In the genomic region with DNA sequence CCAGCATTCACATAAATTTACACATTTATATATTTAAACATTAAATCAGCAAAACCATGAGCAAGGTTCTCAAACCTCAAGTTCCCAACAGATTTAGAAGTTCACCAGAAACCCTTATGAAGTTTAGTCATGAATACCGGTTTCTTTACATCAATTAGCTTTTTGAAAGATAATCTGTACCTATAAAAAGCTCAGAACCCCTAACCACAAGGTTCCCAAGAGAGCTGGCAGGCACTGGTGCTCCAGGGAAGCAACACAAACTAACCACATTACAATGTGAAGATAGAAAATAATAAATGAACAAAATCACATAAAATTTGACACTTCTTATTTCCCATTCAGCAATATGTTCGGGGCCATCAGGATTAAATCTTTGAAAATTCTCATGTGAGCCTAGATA, we compare ENCODE assay signal across 23 cellular contexts.
DNase-seq lines count a peak whose midpoint lies in the region; ATAC-seq, FAIRE-seq and TF ChIP-seq lines count a peak whose summit lies in the region.
"Had no signal": no experiment of that assay in that cellular context is flagged by ENCODE, and none has a peak within 500 bp of the region (broad histone marks: within the 10 kb centered on the region; RNA-seq: fewer than 3 reads in every experiment).

No MANE protein-coding gene starts in this region.

- H3K9me3 Mint-ChIP-seq in T-helper 2 cell treated with Interferon-gamma antibody and Interleukin-4, amounts not matched to agents 5 μg/mL and 100 μg/mL, for 36 hours: no peaks in the 10 kb centered on the region
- no peaks in the 10 kb centered on the region for H3K9me3 Mint-ChIP-seq in Caco-2 (ENCODE audit: unreplicated experiment)
- H3K9me3 Mint-ChIP-seq: activated naive CD4-positive, alpha-beta T cell treated with anti-CD3 and anti-CD28 coated beads, Interleukin-2, amount 10 ng/mL, durations not matched to agents 7 days and 5 days had no signal

- peaks cover 65% of the 10 kb centered on the region for H3K79me2 ChIP-seq in GM23248 (ENCODE audit: insufficient read depth)
- H3K79me2 ChIP-seq: hepatocyte had no signal

- H3K9ac ChIP-seq in GM23248: peak overlapping the region; percentile 78

- no peak overlapping the region for H2AFZ ChIP-seq in GM23248
- H2AFZ ChIP-seq: hepatocyte had no signal

- no peaks in the 10 kb centered on the region for H3K9me2 ChIP-seq in GM23248 (ENCODE audit: insufficient read depth)

- no peak for FAIRE-seq in H54 (lab: Jason Lieb, UNC)

- H3K27ac Mint-ChIP-seq in T-helper 2 cell treated with Interferon-gamma antibody and Interleukin-4, amounts not matched to agents 5 μg/mL and 100 μg/mL, for 36 hours: no peak overlapping the region
- no peak overlapping the region for H3K27ac Mint-ChIP-seq in Caco-2 (ENCODE audit: unreplicated experiment)
- H3K27ac Mint-ChIP-seq: activated naive CD4-positive, alpha-beta T cell treated with anti-CD3 and anti-CD28 coated beads, Interleukin-2, amount 10 ng/mL, durations not matched to agents 7 days and 5 days had no signal

- no peak for TF ChIP-seq CTCF in foreskin keratinocyte (conservative IDR thresholded peaks at IDR 0.05)
- TF ChIP-seq CTCF in suprapubic skin (IDR thresholded peaks at IDR 0.05): no peak
- no peak for TF ChIP-seq CTCF in Caco-2 (IDR thresholded peaks at IDR 0.05; ENCODE audit: insufficient read depth in 1 of 2, low read depth in 1 of 2, low read length in 1 of 2, severe bottlenecking in 1 of 2, unreplicated experiment in 1 of 2)

- peak overlapping the region; percentile 95 for H3K27ac ChIP-seq in GM23248
- H3K27ac ChIP-seq in foreskin keratinocyte: peak overlapping the region; percentile 56
- H3K27ac ChIP-seq in suprapubic skin: peak overlapping the region; percentile 50
- H3K27ac ChIP-seq: hepatocyte, neutrophil, right lobe of liver had no signal

- WGBS in GM23248 (ENCODE audit: low coverage in 1 of 2, low lambda C conversion rate in 2 of 2, missing lambda C conversion rate in 2 of 2), 2 experiments: 47 to 48% methylated on average over 2 of the region's 2 CpGs
- 52% methylated on average over 2 of the region's 2 CpGs for WGBS in suprapubic skin

- intact Hi-C loops in Caco-2 (cut with micrococcal nuclease; ENCODE audit: unreplicated experiment): no loop called here

- ATAC-seq in foreskin keratinocyte: no peak
- ATAC-seq: HCT116, right lobe of liver had no signal

- peak overlapping the region; percentile 72 for H3K4me2 ChIP-seq in GM23248 (ENCODE audit: unreplicated experiment)
- H3K4me2 ChIP-seq: hepatocyte had no signal

- H3K4me3 Mint-ChIP-seq in T-helper 2 cell treated with Interferon-gamma antibody and Interleukin-4, amounts not matched to agents 5 μg/mL and 100 μg/mL, for 36 hours: no peak overlapping the region
- H3K4me3 Mint-ChIP-seq in Caco-2 (ENCODE audit: unreplicated experiment): no peak overlapping the region
- H3K4me3 Mint-ChIP-seq: activated naive CD4-positive, alpha-beta T cell treated with anti-CD3 and anti-CD28 coated beads, Interleukin-2, amount 10 ng/mL, durations not matched to agents 7 days and 5 days had no signal

- no peaks in the 10 kb centered on the region for H3K36me3 Mint-ChIP-seq in T-helper 2 cell treated with Interferon-gamma antibody and Interleukin-4, amounts not matched to agents 5 μg/mL and 100 μg/mL, for 36 hours (ENCODE audit: low read depth)
- H3K36me3 Mint-ChIP-seq in Caco-2 (ENCODE audit: insufficient read depth, unreplicated experiment): no peaks in the 10 kb centered on the region
- H3K36me3 Mint-ChIP-seq: activated naive CD4-positive, alpha-beta T cell treated with anti-CD3 and anti-CD28 coated beads, Interleukin-2, amount 10 ng/mL, durations not matched to agents 7 days and 5 days had no signal

- TF ChIP-seq POLR2A in suprapubic skin (IDR thresholded peaks at IDR 0.05) (no peak), H54 (IDR thresholded peaks at IDR 0.05; ENCODE audit: low read depth, low read length) (no peak)

- TF ChIP-seq EP300 in suprapubic skin (IDR thresholded peaks at IDR 0.05): no peak

- H3K4me1 Mint-ChIP-seq in T-helper 2 cell treated with Interferon-gamma antibody and Interleukin-4, amounts not matched to agents 5 μg/mL and 100 μg/mL, for 36 hours (ENCODE audit: low read depth): no peaks in the 10 kb centered on the region
- no peaks in the 10 kb centered on the region for H3K4me1 Mint-ChIP-seq in Caco-2 (ENCODE audit: low read depth, unreplicated experiment)
- H3K4me1 Mint-ChIP-seq: activated naive CD4-positive, alpha-beta T cell treated with anti-CD3 and anti-CD28 coated beads, Interleukin-2, amount 10 ng/mL, durations not matched to agents 7 days and 5 days had no signal

- POLR2A ChIA-PET in Caco-2 (lab: Charles Lee): no interaction called here

- peak overlapping the region; percentile 31; the same call in 1 of the 2 replicates for H3K4me3 ChIP-seq in GM23248
- H3K4me3 ChIP-seq in suprapubic skin: no peak overlapping the region
- H3K4me3 ChIP-seq in Caco-2 (ENCODE audit: low read depth, low read length): no peak overlapping the region
- H3K4me3 ChIP-seq: dorsolateral prefrontal cortex, hepatocyte, right lobe of liver had no signal

- CTCF ChIA-PET in Caco-2 (lab: Charles Lee): no interaction called here

- H3K36me3 ChIP-seq in GM23248 (ENCODE audit: low read depth): peaks cover 92% of the 10 kb centered on the region
- H3K36me3 ChIP-seq in suprapubic skin: peaks cover 26% of the 10 kb centered on the region
- no peaks in the 10 kb centered on the region for H3K36me3 ChIP-seq in Caco-2 (ENCODE audit: control insufficient read depth, insufficient read depth, low read length)
- H3K36me3 ChIP-seq: right lobe of liver had no signal

- peaks cover 96% of the 10 kb centered on the region for H3F3A ChIP-seq in GM23248 (ENCODE audit: insufficient read depth)

- H3K27me3 Mint-ChIP-seq in T-helper 2 cell treated with Interferon-gamma antibody and Interleukin-4, amounts not matched to agents 5 μg/mL and 100 μg/mL, for 36 hours (ENCODE audit: low read depth): no peaks in the 10 kb centered on the region
- peaks cover 11% of the 10 kb centered on the region for H3K27me3 Mint-ChIP-seq in Caco-2 (ENCODE audit: insufficient read depth, unreplicated experiment)
- H3K27me3 Mint-ChIP-seq: activated naive CD4-positive, alpha-beta T cell treated with anti-CD3 and anti-CD28 coated beads, Interleukin-2, amount 10 ng/mL, durations not matched to agents 7 days and 5 days had no signal

- H3K27me3 ChIP-seq in GM23248 (replicated peaks; ENCODE audit: insufficient read depth) (no peaks in the 10 kb centered on the region), foreskin keratinocyte (no peaks in the 10 kb centered on the region), suprapubic skin (no peaks in the 10 kb centered on the region), Caco-2 (replicated peaks; ENCODE audit: control insufficient read depth, insufficient read depth, low read length) (no peaks in the 10 kb centered on the region)
- H3K27me3 ChIP-seq: dorsolateral prefrontal cortex, hepatocyte, neutrophil, right lobe of liver had no signal

- in situ Hi-C loops in GM23248 (cut with MboI): no loop called here

- H3K9me3 ChIP-seq in GM23248 (ENCODE audit: low read depth) (no peaks in the 10 kb centered on the region), suprapubic skin (no peaks in the 10 kb centered on the region), Caco-2 (no peaks in the 10 kb centered on the region)
- H3K9me3 ChIP-seq: neutrophil, right lobe of liver had no signal

- no TSS peak for BruUV-seq in Caco-2 (replicated peaks; lab: Mats Ljungman, UMichigan)

- H4K20me1 ChIP-seq in GM23248 (ENCODE audit: insufficient read depth): no peaks in the 10 kb centered on the region

- peak; percentile 45 for DNase-seq in GM23248
- DNase-seq in amniotic epithelial cell (ENCODE audit: low read depth): peak; percentile 36
- DNase-seq in foreskin keratinocyte: no peak
- DNase-seq in suprapubic skin (ENCODE audit: low spot score in 2 of 2): no peak
- DNase-seq in H54 (ENCODE audit: insufficient read length, low spot score): no peak
- no peak for DNase-seq in T-helper 2 cell treated with Interferon-gamma antibody and Interleukin-4, amounts not matched to agents 5 μg/mL and 100 μg/mL, for 36 hours (ENCODE audit: low spot score)
- no peak for DNase-seq in Caco-2
- DNase-seq: activated CD4-positive, alpha-beta T cell treated with anti-CD3 and anti-CD28 coated beads, Interleukin-2, amount 50 U/mL, for 48 hours; activated naive CD4-positive, alpha-beta T cell treated with anti-CD3 and anti-CD28 coated beads, Interleukin-2, amount 10 ng/mL, durations not matched to agents 7 days and 5 days; activated T-cell treated with anti-CD3 and anti-CD28 coated beads, Interleukin-2, amount 50 U/mL, for 1 hour; DMS 273 treated with DMSO at 0.1 percent for 48 hours; dorsolateral prefrontal cortex; erythroblast; Karpas-422; midbrain; NCI-H2171; NCI-H748 treated with DMSO at 0.1 percent for 48 hours; right lobe of liver; stimulated activated CD4-positive, alpha-beta T cell treated with anti-CD3 and anti-CD28 coated beads, Interleukin-4, amount 100 ng/mL, for 4 hours; stimulated activated CD8-positive, alpha-beta memory T cell treated with anti-CD3 and anti-CD28 coated beads, Interleukin-4, amount 100 ng/mL, for 48 hours had no signal

- H3K4me1 ChIP-seq in GM23248 (ENCODE audit: insufficient read depth) (peaks cover 50% of the 10 kb centered on the region), foreskin keratinocyte (peaks cover 9% of the 10 kb centered on the region), suprapubic skin (no peaks in the 10 kb centered on the region), Caco-2 (no peaks in the 10 kb centered on the region)
- H3K4me1 ChIP-seq: right lobe of liver had no signal

Comparison
In these comparisons a context has a peak if more than half of its experiments do, and no peak if none do; other contexts are left out.
1. DNase-seq: peak in GM23248 (single experiment) and amniotic epithelial cell (single experiment); none in foreskin keratinocyte (0 of 2), suprapubic skin (0 of 2), H54 (single experiment), T-helper 2 cell treated with Interferon-gamma antibody and Interleukin-4, amounts not matched to agents 5 μg/mL and 100 μg/mL, for 36 hours (single experiment) and Caco-2 (0 of 2).
2. Peak in every context shown above with its lines, with median percentiles within 50 percentile points of each other: H3K27ac ChIP-seq.